In the genomic region with DNA sequence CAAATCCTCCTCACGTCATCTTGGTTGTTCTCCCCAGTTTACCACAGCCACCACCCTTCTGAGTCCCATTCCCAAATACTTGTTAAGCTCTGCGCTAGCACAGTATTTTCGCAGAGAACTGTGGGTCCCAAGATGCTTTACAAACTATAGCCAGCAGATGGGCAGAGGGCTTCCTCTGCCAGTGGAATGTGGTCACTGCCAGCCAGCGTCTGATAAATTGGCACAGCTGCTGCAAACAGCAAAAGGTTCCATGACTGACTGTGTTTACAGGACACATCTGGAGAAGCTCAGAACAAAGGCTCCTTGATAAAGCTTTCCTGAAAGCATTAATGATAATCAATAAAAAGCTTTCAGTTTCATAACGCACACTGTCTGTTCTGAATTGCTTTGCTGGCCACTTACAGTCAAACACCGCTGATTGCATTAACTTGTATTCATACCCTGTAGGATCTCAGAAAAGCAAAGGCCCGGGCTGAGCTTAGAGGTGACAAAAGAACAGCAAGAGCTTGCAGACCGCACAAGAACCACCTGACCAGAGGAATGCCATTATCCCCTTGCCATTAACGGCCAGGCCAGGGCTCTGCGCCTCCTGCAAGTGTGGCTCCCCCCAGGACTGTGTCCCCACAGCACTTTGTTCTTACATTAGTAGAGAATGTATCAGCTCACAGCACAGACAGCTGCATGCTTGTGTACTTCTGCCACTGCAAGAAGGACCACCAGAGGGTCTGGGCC, we compare ENCODE assay signal across 16 cellular contexts.
A peak's percentile ranks its signal among the peaks of the same experiment; 100 is the strongest.
DNase-seq lines count a peak whose midpoint lies in the region; ATAC-seq, FAIRE-seq and TF ChIP-seq lines count a peak whose summit lies in the region.
"Had no signal": no experiment of that assay in that cellular context is flagged by ENCODE, and none has a peak within 500 bp of the region (broad histone marks: within the 10 kb centered on the region; RNA-seq: fewer than 3 reads in every experiment).

No MANE protein-coding gene starts in this region.

- H4K20me1 ChIP-seq in H1 (replicated peaks in 1 of 2; ENCODE audit: control insufficient read depth in 1 of 2, insufficient read depth in 2 of 2, low read length in 2 of 2) = peaks cover 2% of the 10 kb centered on the region in 2 experiments

- TF ChIP-seq EP300 in H1 (IDR thresholded peaks at IDR 0.05; ENCODE audit: borderline replicate concordance in 1 of 2, low read depth in 2 of 2, low read length in 2 of 2) = no peak

- H3K4ac ChIP-seq in H1 (replicated peaks; ENCODE audit: insufficient read length, low read depth, low read length) = no peak overlapping the region

- H3K18ac ChIP-seq in H1 (ENCODE audit: extremely low read depth, low read length) = no peak overlapping the region

- H3K27ac Mint-ChIP-seq in CD14-positive monocyte = no peak overlapping the region
- H3K27ac Mint-ChIP-seq: activated CD8-positive, alpha-beta T cell treated with anti-CD3 and anti-CD28 coated beads, Interleukin-2, amount 10 ng/mL, durations not matched to agents 7 days and 5 days; activated naive CD4-positive, alpha-beta T cell treated with anti-CD3 and anti-CD28 coated beads, Interleukin-2, amount 50 U/mL, for 72 hours; CD4-positive, CD25-positive, alpha-beta regulatory T cell had no signal

- DNase-seq in NCI-H2227 (lab: John Stamatoyannopoulos, UW; ENCODE audit: unreplicated experiment) (peak; percentile 42), H1 (ENCODE audit: low read depth in 1 of 2, low spot score in 2 of 2) (peak in 1 of 2 experiments; percentile 54), islet precursor cell (peak; percentile 88), gastrocnemius medialis (no peak), CD14-positive monocyte (ENCODE audit: low spot score) (no peak), NCI-H226 (no peak)
- DNase-seq in activated effector memory CD4-positive, alpha-beta T cell treated with Interleukin-2 at 50 U/mL for 16 hours = no peak
- DNase-seq: activated CD8-positive, alpha-beta T cell treated with anti-CD3 and anti-CD28 coated beads, Interleukin-2, amount 10 ng/mL, durations not matched to agents 7 days and 5 days; CD4-positive, CD25-positive, alpha-beta regulatory T cell; GDM1; mucosa of descending colon; NCI-H2029 treated with DMSO at 0.1 percent for 48 hours; PC-3; stimulated activated CD4-positive, alpha-beta T cell treated with anti-CD3 and anti-CD28 coated beads, Interleukin-15, amount 100 ng/mL, for 24 hours had no signal

- no peak overlapping the region for H2AK5ac ChIP-seq in H1 (ENCODE audit: low read depth, low read length)

- WGBS in H1 (ENCODE audit: extremely low coverage in 1 of 2, insufficient coverage in 1 of 2, insufficient read length in 1 of 2, insufficient replicate concordance in 2 of 2, low coverage in 1 of 2, low lambda C conversion rate in 2 of 2, missing lambda C conversion rate in 1 of 2), 2 experiments = 65% methylated on average over 10 of the region's 10 CpGs; no CpG with 5 or more reads in 1 of the 2 experiments

- H3K79me2 ChIP-seq in H1 (ENCODE audit: control insufficient read depth in 1 of 2, insufficient read depth in 2 of 2, low read length in 2 of 2) = 0 out of 4 replicates have a peak, but pooled peaks cover 0 to 9% of the 10 kb centered on the region in 2 experiments

- peaks cover 10% of the 10 kb centered on the region; the same call in 1 of the 2 replicates for H3K79me1 ChIP-seq in H1 (ENCODE audit: low read depth, low read length)

- H2BK20ac ChIP-seq in H1 (ENCODE audit: low read length) = no peak overlapping the region

- no peak overlapping the region for H4K5ac ChIP-seq in H1 (ENCODE audit: insufficient read length, low read depth, low read length)

- no peak overlapping the region for H2BK120ac ChIP-seq in H1 (replicated peaks; ENCODE audit: low read depth, low read length)

- peak; percentile 13 to 29 for ATAC-seq in gastrocnemius medialis
- no peak for ATAC-seq in HG03565 (IDR thresholded peaks at IDR 0.05; ENCODE audit: unreplicated experiment)
- ATAC-seq: activated CD8-positive, alpha-beta T cell treated with anti-CD3 and anti-CD28 coated beads, Interleukin-2, amount 10 ng/mL, durations not matched to agents 7 days and 5 days; activated naive CD4-positive, alpha-beta T cell treated with anti-CD3 and anti-CD28 coated beads, Interleukin-2, amount 50 U/mL, for 72 hours; mucosa of descending colon; PC-3 had no signal

- no peak overlapping the region for H3K56ac ChIP-seq in H1 (replicated peaks; ENCODE audit: insufficient read length, low read depth, low read length)

- H3K23me2 ChIP-seq in H1 (ENCODE audit: low read depth, low read length) = no peaks in the 10 kb centered on the region

- H3K27me3 ChIP-seq in H1 (replicated peaks in 1 of 4; ENCODE audit: control insufficient read depth in 3 of 4, extremely low read depth in 1 of 4, insufficient read depth in 3 of 4, low read length in 3 of 4) (no peaks in the 10 kb centered on the region), gastrocnemius medialis (no peaks in the 10 kb centered on the region)

- TF ChIP-seq RAD21 in H1 (IDR thresholded peaks at IDR 0.05 in 1 of 2, conservative IDR thresholded peaks at IDR 0.05 in 1 of 2; ENCODE audit: low read depth in 2 of 2, low read length in 2 of 2) = no peak; a peak in 1 of 4 replicates

- H2BK12ac ChIP-seq in H1 (ENCODE audit: low read depth, low read length) = no peak overlapping the region

- FAIRE-seq in H1 (lab: Jason Lieb, UNC) = peak; percentile 82

- H2BK5ac ChIP-seq in H1 (ENCODE audit: low read depth, low read length) = no peak overlapping the region

- TF ChIP-seq CTCF in H1 (IDR thresholded peaks at IDR 0.05; ENCODE audit: control extremely low read depth in 1 of 3, insufficient read depth in 1 of 3, low read depth in 1 of 3, low read length in 3 of 3) (0 out of 4 replicates have a peak, but pooled peaks of 1 of the 3 experiments have one; percentile 6), gastrocnemius medialis (IDR thresholded peaks at IDR 0.05 in 4 of 5, conservative IDR thresholded peaks at IDR 0.05 in 1 of 5) (no peak), CD14-positive monocyte (IDR thresholded peaks at IDR 0.05) (no peak)

- H3K9me3 ChIP-seq in H1 (ENCODE audit: insufficient read depth in 2 of 2, low read depth in 1 of 2, low read length in 1 of 2) = no peaks in the 10 kb centered on the region
- H3K9me3 ChIP-seq in gastrocnemius medialis = no peaks in the 10 kb centered on the region
- H3K9me3 ChIP-seq: mucosa of descending colon had no signal

- intact Hi-C loops in gastrocnemius medialis (cut with DNase I; ENCODE audit: low total_unique reads) (no loop called here), CD14-positive monocyte (cut with micrococcal nuclease) (no loop called here)

- no peaks in the 10 kb centered on the region for H3K9me3 Mint-ChIP-seq in CD14-positive monocyte
- H3K9me3 Mint-ChIP-seq: activated naive CD4-positive, alpha-beta T cell treated with anti-CD3 and anti-CD28 coated beads, Interleukin-2, amount 50 U/mL, for 72 hours; CD4-positive, CD25-positive, alpha-beta regulatory T cell had no signal

- no peak overlapping the region for H4K8ac ChIP-seq in H1 (ENCODE audit: extremely low read depth, insufficient read depth, low read length)

- H2AFZ ChIP-seq in H1 (ENCODE audit: low read length) = no peak overlapping the region

- H3K4me1 ChIP-seq in H1 (replicated peaks in 1 of 4; ENCODE audit: control insufficient read depth in 3 of 4, insufficient read depth in 4 of 4, low read length in 3 of 4) = peaks cover 3 to 8% (median 7%) of the 10 kb centered on the region in 4 experiments; a peak in 5 of 7 replicates
- H3K4me1 ChIP-seq in gastrocnemius medialis = peaks cover 27 to 46% of the 10 kb centered on the region in 2 donors

- H3K14ac ChIP-seq in H1 (ENCODE audit: insufficient read length) = no peak overlapping the region

- TF ChIP-seq POLR2A in H1 (IDR thresholded peaks at IDR 0.05; ENCODE audit: control extremely low read depth in 1 of 2, low read depth in 2 of 2, low read length in 2 of 2) = no peak
- TF ChIP-seq POLR2A in gastrocnemius medialis (IDR thresholded peaks at IDR 0.05) = no peak

- peaks cover 0 to 1% (median 0%) of the 10 kb centered on the region in 3 donors for H3K27me3 Mint-ChIP-seq in CD14-positive monocyte (ENCODE audit: low read depth in 3 of 3)
- H3K27me3 Mint-ChIP-seq: CD4-positive, CD25-positive, alpha-beta regulatory T cell had no signal

- H2BK15ac ChIP-seq in H1 (ENCODE audit: low read length) = no peak overlapping the region

- H3K4me3 Mint-ChIP-seq in CD14-positive monocyte = no peak overlapping the region
- H3K4me3 Mint-ChIP-seq: activated CD8-positive, alpha-beta T cell treated with anti-CD3 and anti-CD28 coated beads, Interleukin-2, amount 10 ng/mL, durations not matched to agents 7 days and 5 days; CD4-positive, CD25-positive, alpha-beta regulatory T cell had no signal

- H3K27ac ChIP-seq in H1 (ENCODE audit: low read depth, low read length) (no peak overlapping the region), gastrocnemius medialis (peak overlapping the region; percentile 35 to 93 (median 44))

- H3K4me1 Mint-ChIP-seq in CD14-positive monocyte = no peaks in the 10 kb centered on the region

- CTCF ChIA-PET in H1 (lab: Charles Lee; ENCODE audit: partially characterized antibody) = interaction anchor here (0.6 to 7.7 kb wide), 14 partner anchors 13 to 423 kb away, joined by 3 to 54 read pairs (median 4); no protein-coding TSS in a partner anchor

- POLR2A ChIA-PET in H1 (lab: Charles Lee; ENCODE audit: partially characterized antibody) = no interaction called here

- in situ Hi-C loops in gastrocnemius medialis (cut with MboI; ENCODE audit: low sequenced_read_pairs in 4 of 4) = loop anchor here in 2 of 4 donors (10.0 to 25.0 kb wide), 3 partner anchors 81 to 171 kb away; partner anchors contain the start of gene PEX26 (in 1 of the 2)

- H3K36me3 ChIP-seq in H1 (ENCODE audit: control insufficient read depth in 2 of 4, insufficient read depth in 4 of 4, low read length in 3 of 4) (peaks cover 0 to 17% (median 8%) of the 10 kb centered on the region in 4 experiments; a peak in 4 of 8 replicates), gastrocnemius medialis (peaks cover 0 to 7% of the 10 kb centered on the region in 2 donors)

- H3K36me3 Mint-ChIP-seq in CD14-positive monocyte = no peaks in the 10 kb centered on the region
- H3K36me3 Mint-ChIP-seq: activated naive CD4-positive, alpha-beta T cell treated with anti-CD3 and anti-CD28 coated beads, Interleukin-2, amount 50 U/mL, for 72 hours had no signal

- peak overlapping the region; percentile 0 to 29; a peak in 3 of 4 replicates for H3K4me2 ChIP-seq in H1 (ENCODE audit: insufficient read depth in 1 of 2, low read depth in 2 of 2, low read length in 2 of 2)

- H3K9ac ChIP-seq in H1 (replicated peaks in 1 of 4; ENCODE audit: extremely low read depth in 1 of 4, low read depth in 3 of 4, low read length in 3 of 4) = no peak overlapping the region

- no peak overlapping the region for H4K91ac ChIP-seq in H1 (replicated peaks; ENCODE audit: insufficient read length, low read length)

- H3K4me3 ChIP-seq in H1 (ENCODE audit: extremely low read depth in 1 of 4, insufficient read depth in 2 of 4, low read depth in 3 of 4, low read length in 4 of 4) = no peak overlapping the region; a peak in 1 of 8 replicates
- no peak overlapping the region for H3K4me3 ChIP-seq in gastrocnemius medialis
- H3K4me3 ChIP-seq: mucosa of descending colon had no signal

- no peak overlapping the region for H3K23ac ChIP-seq in H1 (ENCODE audit: insufficient read length)

TF ChIP-seq in H1, 55 proteins besides CTCF, POLR2A, EP300 and RAD21:
- TF ChIP-seq RNF2 (IDR thresholded peaks at IDR 0.05; ENCODE audit: borderline replicate concordance, low read depth, low read length, missing control alignments, poor library complexity, severe bottlenecking) (no peak), TEAD4 (IDR thresholded peaks at IDR 0.05; ENCODE audit: low read depth, low read length) (peak; percentile 50)

Comparison
In these comparisons a context has a peak if more than half of its experiments do, and no peak if none do; other contexts are left out.
1. DNase-seq: peak in NCI-H2227 (single experiment) and islet precursor cell (single experiment); none in gastrocnemius medialis (0 of 2), CD14-positive monocyte (single experiment), activated effector memory CD4-positive, alpha-beta T cell treated with Interleukin-2 at 50 U/mL for 16 hours (single experiment) and NCI-H226 (single experiment).